10 cellular contexts compared by ENCODE assay signal in the genomic region with DNA sequence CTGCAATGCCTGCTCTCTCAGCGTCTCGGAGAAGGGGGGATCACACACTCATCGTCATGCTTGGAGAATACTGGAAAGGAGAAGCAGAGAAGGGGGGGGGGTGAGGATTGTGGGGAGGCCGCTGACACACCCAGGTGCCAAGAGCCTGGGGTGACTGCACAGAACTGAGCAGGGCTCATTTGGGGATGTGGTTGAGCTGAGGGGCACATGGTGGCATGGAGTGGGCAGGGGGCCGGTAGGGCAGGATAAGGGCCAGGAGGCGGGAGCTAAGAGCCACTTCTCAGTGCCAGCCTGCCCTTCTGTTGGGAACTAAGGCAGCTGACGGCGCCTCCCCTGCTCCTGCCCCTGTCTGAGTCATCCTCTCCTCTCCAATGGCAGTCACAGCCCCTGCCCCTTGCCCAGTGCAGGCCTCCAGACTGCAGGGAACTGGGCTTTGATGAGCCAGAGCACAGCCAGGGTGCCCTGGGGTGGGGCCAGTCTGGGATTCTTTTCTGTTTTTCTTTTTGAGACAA. TPM values are rescaled to one million over a fixed set of nuclear protein-coding genes. Genes with fewer than 3 reads are reported as not detected.
A peak's percentile ranks its signal among the peaks of the same experiment; 100 is the strongest.
DNase-seq lines count a peak whose midpoint lies in the region.
"Had no signal": no experiment of that assay in that cellular context is flagged by ENCODE, and none has a peak within 500 bp of the region (broad histone marks: within the 10 kb centered on the region; RNA-seq: fewer than 3 reads in every experiment).

No MANE protein-coding gene starts in this region.

- no peaks in the 10 kb centered on the region for H3K9me3 Mint-ChIP-seq in activated CD4-positive, alpha-beta memory T cell treated with anti-CD3 and anti-CD28 coated beads for 36 hours
- H3K9me3 Mint-ChIP-seq: activated B cell treated with CpG ODN at 0.5 μM for 24 hours had no signal

- no peaks in the 10 kb centered on the region for H3K27me3 Mint-ChIP-seq in activated CD4-positive, alpha-beta memory T cell treated with anti-CD3 and anti-CD28 coated beads for 36 hours
- H3K27me3 Mint-ChIP-seq: activated B cell treated with CpG ODN at 0.5 μM for 24 hours had no signal

- H3K4me3 Mint-ChIP-seq in activated CD4-positive, alpha-beta memory T cell treated with anti-CD3 and anti-CD28 coated beads for 36 hours, result no peak overlapping the region
- H3K4me3 Mint-ChIP-seq: activated B cell treated with CpG ODN at 0.5 μM for 24 hours had no signal

- intact Hi-C loops in activated CD4-positive, alpha-beta memory T cell treated with anti-CD3 and anti-CD28 coated beads for 36 hours (cut with micrococcal nuclease), result no loop called here

- peaks cover 20% of the 10 kb centered on the region for H3K36me3 Mint-ChIP-seq in activated CD4-positive, alpha-beta memory T cell treated with anti-CD3 and anti-CD28 coated beads for 36 hours

- DNase-seq in A172 (ENCODE audit: low spot score) (peak; percentile 93), HCEC 1CT (peak; percentile 20), left kidney (ENCODE audit: low read depth, low spot score) (peak; percentile 17), amniotic stem cell (lab: John Stamatoyannopoulos, UW) (no peak), NCI-H2196 treated with DMSO at 0.1 percent for 48 hours (lab: John Stamatoyannopoulos, UW; ENCODE audit: unreplicated experiment) (no peak), NCI-H146 treated with DMSO at 0.1 percent for 48 hours (lab: John Stamatoyannopoulos, UW; ENCODE audit: unreplicated experiment) (no peak)
- peak; percentile 27 for DNase-seq in activated CD4-positive, alpha-beta memory T cell treated with anti-CD3 and anti-CD28 coated beads for 36 hours
- no peak for DNase-seq in stimulated activated CD8-positive, alpha-beta memory T cell treated with anti-CD3 and anti-CD28 coated beads, Interleukin-4, amount 100 ng/mL, for 48 hours
- DNase-seq: activated B cell treated with CpG ODN at 0.5 μM for 24 hours, heart right ventricle had no signal

- CTCF ChIA-PET in activated CD4-positive, alpha-beta memory T cell treated with anti-CD3 and anti-CD28 coated beads for 36 hours (lab: Charles Lee), result interaction anchor here (0.6 to 2.3 kb wide), 3 partner anchors 119 to 262 kb away, joined by 3 to 6 read pairs (median 5); no protein-coding TSS in a partner anchor

- POLR2A ChIA-PET in activated CD4-positive, alpha-beta memory T cell treated with anti-CD3 and anti-CD28 coated beads for 36 hours (lab: Charles Lee), result no interaction called here

- H3K4me1 Mint-ChIP-seq in activated CD4-positive, alpha-beta memory T cell treated with anti-CD3 and anti-CD28 coated beads for 36 hours (ENCODE audit: low read depth), result peaks cover 39% of the 10 kb centered on the region
- H3K4me1 Mint-ChIP-seq: activated B cell treated with CpG ODN at 0.5 μM for 24 hours had no signal

- peak overlapping the region; percentile 33 for H3K27ac Mint-ChIP-seq in activated CD4-positive, alpha-beta memory T cell treated with anti-CD3 and anti-CD28 coated beads for 36 hours
- H3K27ac Mint-ChIP-seq: activated B cell treated with CpG ODN at 0.5 μM for 24 hours had no signal

RNA-seq across cellular contexts. Expression of a gene that starts 27.2 kb away (rescaled TPM):
- 158 and 188 TPM in 2 replicates for total RNA-seq in A172 (2014; rRNA removed; shearing (Covaris generic))
- total RNA-seq in activated CD4-positive, alpha-beta memory T cell treated with anti-CD3 and anti-CD28 coated beads for 36 hours, result 100 to 1,000 TPM; 157 to 166 TPM

RNA-seq across cellular contexts. Expression of a gene that starts 27.3 kb away (rescaled TPM):
- 7.3 and 9.2 TPM in 2 replicates for total RNA-seq in A172 (2014; rRNA removed; shearing (Covaris generic))
- total RNA-seq in activated CD4-positive, alpha-beta memory T cell treated with anti-CD3 and anti-CD28 coated beads for 36 hours, result 10 to 100 TPM; 12.8 to 13.0 TPM

Comparison
In these comparisons a context has a peak if more than half of its experiments do, and no peak if none do; other contexts are left out.
1. DNase-seq: peak in A172 (single experiment), HCEC 1CT (single experiment), activated CD4-positive, alpha-beta memory T cell treated with anti-CD3 and anti-CD28 coated beads for 36 hours (single experiment) and left kidney (single experiment); none in stimulated activated CD8-positive, alpha-beta memory T cell treated with anti-CD3 and anti-CD28 coated beads, Interleukin-4, amount 100 ng/mL, for 48 hours (single experiment), amniotic stem cell (single experiment), NCI-H2196 treated with DMSO at 0.1 percent for 48 hours (single experiment) and NCI-H146 treated with DMSO at 0.1 percent for 48 hours (single experiment).